In genomic region chr6:52591832-52592231, GRCh38 we compare ENCODE assay signal across 24 cellular contexts.
"Had no signal": no experiment of that assay in that cellular context is flagged by ENCODE, and none has a peak within 500 bp of the region (broad histone marks: within the 10 kb centered on the region; RNA-seq: fewer than 3 reads in every experiment).

No MANE protein-coding gene starts in this region.

- H3K27me3 Mint-ChIP-seq: activated B cell treated with CpG ODN at 0.5 μM for 24 hours; activated CD4-positive, alpha-beta T cell treated with anti-CD3 and anti-CD28 coated beads for 36 hours; activated T-cell treated with anti-CD3 and anti-CD28 coated beads, Interleukin-2, amount 50 U/mL, for 24 hours; type B pancreatic cell had no signal

- H3K4me3 ChIP-seq: coronary artery, esophagus squamous epithelium, gastrocnemius medialis, prostate gland, right atrium auricular region, spleen, testis, vagina had no signal

- H3K9me3 Mint-ChIP-seq: activated B cell treated with CpG ODN at 0.5 μM for 24 hours; activated naive CD8-positive, alpha-beta T cell treated with anti-CD3 and anti-CD28 coated beads, Interleukin-2, amount 10 ng/mL, durations not matched to agents 7 days and 5 days; activated T-cell treated with anti-CD3 and anti-CD28 coated beads, Interleukin-2, amount 50 U/mL, for 24 hours; activated T-helper 2 cell treated with anti-CD3 and anti-CD28 coated beads, Interferon-gamma antibody, Interleukin-2, Interleukin-4, amounts not matched to agents 10 μg/mL and 5 μg/mL and 100 μg/mL, durations not matched to agents 14 hours and 24 hours and 36 hours; natural killer cell; type B pancreatic cell had no signal

- H3K27ac Mint-ChIP-seq: activated B cell treated with CpG ODN at 0.5 μM for 24 hours; activated CD4-positive, alpha-beta T cell treated with anti-CD3 and anti-CD28 coated beads for 36 hours; activated naive CD8-positive, alpha-beta T cell treated with anti-CD3 and anti-CD28 coated beads, Interleukin-2, amount 10 ng/mL, durations not matched to agents 7 days and 5 days; activated T-cell treated with anti-CD3 and anti-CD28 coated beads, Interleukin-2, amount 50 U/mL, for 24 hours; activated T-helper 2 cell treated with anti-CD3 and anti-CD28 coated beads, Interferon-gamma antibody, Interleukin-2, Interleukin-4, amounts not matched to agents 10 μg/mL and 5 μg/mL and 100 μg/mL, durations not matched to agents 14 hours and 24 hours and 36 hours; natural killer cell; type B pancreatic cell had no signal

- DNase-seq: activated B cell treated with CpG ODN at 0.5 μM for 24 hours; activated CD4-positive, alpha-beta T cell treated with anti-CD3 and anti-CD28 coated beads for 36 hours; activated CD4-positive, alpha-beta T cell treated with anti-CD3 and anti-CD28 coated beads, Interleukin-2, amount 50 U/mL, for 4 hours; activated CD8-positive, alpha-beta memory T cell treated with anti-CD3 and anti-CD28 coated beads for 24 hours; activated CD8-positive, alpha-beta memory T cell treated with anti-CD3 and anti-CD28 coated beads, Interleukin-2, amount 50 U/mL, for 4 hours; activated naive CD4-positive, alpha-beta T cell treated with Interleukin-2 at 50 U/mL for 16 hours; activated naive CD8-positive, alpha-beta T cell treated with anti-CD3 and anti-CD28 coated beads, Interleukin-2, amount 10 ng/mL, durations not matched to agents 7 days and 5 days; activated T-cell treated with anti-CD3 and anti-CD28 coated beads, Interleukin-2, amount 50 U/mL, for 24 hours; amygdala; esophagus squamous epithelium; gastrocnemius medialis; hypothalamus; midbrain; natural killer cell; spleen; stimulated activated CD4-positive, alpha-beta T cell treated with anti-CD3 and anti-CD28 coated beads, Interleukin-4, amount 100 ng/mL, for 1 hour; stimulated activated naive CD4-positive, alpha-beta T cell; testis had no signal

- ATAC-seq: activated CD4-positive, alpha-beta T cell treated with anti-CD3 and anti-CD28 coated beads for 36 hours; gastrocnemius medialis; natural killer cell had no signal

- H3K27me3 ChIP-seq: esophagus squamous epithelium, gastrocnemius medialis, right atrium auricular region, spleen, testis, vagina had no signal

- H3K9me3 ChIP-seq: esophagus squamous epithelium, gastrocnemius medialis, prostate gland, right atrium auricular region, spleen, testis, vagina had no signal

- H3K4me1 ChIP-seq: prostate gland had no signal

- H3K27ac ChIP-seq: coronary artery, esophagus squamous epithelium, gastrocnemius medialis, prostate gland, right atrium auricular region, testis, vagina had no signal

- H3K4me3 Mint-ChIP-seq: activated B cell treated with CpG ODN at 0.5 μM for 24 hours; activated CD4-positive, alpha-beta T cell treated with anti-CD3 and anti-CD28 coated beads for 36 hours; activated naive CD8-positive, alpha-beta T cell treated with anti-CD3 and anti-CD28 coated beads, Interleukin-2, amount 10 ng/mL, durations not matched to agents 7 days and 5 days; activated T-cell treated with anti-CD3 and anti-CD28 coated beads, Interleukin-2, amount 50 U/mL, for 24 hours; natural killer cell; type B pancreatic cell had no signal

- H3K36me3 Mint-ChIP-seq: activated naive CD8-positive, alpha-beta T cell treated with anti-CD3 and anti-CD28 coated beads, Interleukin-2, amount 10 ng/mL, durations not matched to agents 7 days and 5 days; natural killer cell; type B pancreatic cell had no signal

- H3K36me3 ChIP-seq: esophagus squamous epithelium, gastrocnemius medialis, prostate gland, right atrium auricular region, spleen, vagina had no signal
